In genomic region chr11:118996926-118997626, GRCh38 we compare ENCODE assay signal across 8 cellular contexts. TPM values are rescaled to one million over a fixed set of nuclear protein-coding genes. Genes with fewer than 3 reads are reported as not detected.
A peak's percentile ranks its signal among the peaks of the same experiment; 100 is the strongest.
DNase-seq lines count a peak whose midpoint lies in the region; ATAC-seq, FAIRE-seq and TF ChIP-seq lines count a peak whose summit lies in the region.

No MANE protein-coding gene starts in this region.

- 13% methylated on average over 9 of the region's 22 CpGs for WGBS in HepG2 (ENCODE audit: low lambda C conversion rate)

- H3K4me3 Mint-ChIP-seq in T-helper 1 cell treated with Interleukin-12 subunit alpha and Interleukin-12 subunit beta and Interleukin-4 antibody, amounts not matched to agents 30 μg/mL and 1 μg/mL, for 36 hours = peak overlapping the region; percentile 94

- H3K4me2 ChIP-seq in HepG2 (ENCODE audit: low read depth, low read length) = peak overlapping the region; percentile 92

- FAIRE-seq in GM18507 (lab: Jason Lieb, UNC) (peak; percentile 78), HepG2 (lab: Jason Lieb, UNC) (no peak)

- H3K79me2 ChIP-seq in HepG2 (ENCODE audit: insufficient read depth, low read length) = peaks cover 35% of the 10 kb centered on the region

- BruUV-seq in A673 (replicated peaks; lab: Mats Ljungman, UMichigan) = TSS peak; percentile 49
- TSS peak; percentile 64 for BruUV-seq in HepG2 (replicated peaks; lab: Mats Ljungman, UMichigan)

- H3K4me3 ChIP-seq in A673 (ENCODE audit: low read depth, low read length, poor library complexity, severe bottlenecking) = peak overlapping the region; percentile 79
- H3K4me3 ChIP-seq in HepG2 (replicated peaks in 1 of 3; ENCODE audit: insufficient read depth in 1 of 3, low read depth in 2 of 3, low read length in 3 of 3) = peak overlapping the region; percentile 79 to 91 (median 90)

- POLR2A ChIA-PET in A673 (lab: Charles Lee; ENCODE audit: low non-redundant PET) = no interaction called here
- POLR2A ChIA-PET in HepG2 (lab: Yijun Ruan, JAX) = interaction anchor here (0.6 to 2.8 kb wide), 19 partner anchors 11 to 376 kb away, joined by 3 to 66 read pairs (median 5); partner anchors contain the start of genes BCL9L, DDX6, DPAGT1 and RPS25

- TF ChIP-seq RAD21 in HepG2 (CRISPR knock-in tag; IDR thresholded peaks at IDR 0.05) = no peak

- H3K36me3 ChIP-seq in A673 (ENCODE audit: insufficient read depth, low read length, poor library complexity, severe bottlenecking) (peaks cover 22% of the 10 kb centered on the region), HepG2 (replicated peaks in 1 of 2; ENCODE audit: control insufficient read depth in 1 of 2, insufficient read depth in 2 of 2, low read length in 2 of 2) (peaks cover 5 to 6% of the 10 kb centered on the region in 2 experiments; a peak in 1 of 5 replicates)

- H3K9ac ChIP-seq in HepG2 (ENCODE audit: insufficient read depth, low read depth, low read length) = peak overlapping the region; percentile 68

- H3K9me3 Mint-ChIP-seq in T-helper 1 cell treated with Interleukin-12 subunit alpha and Interleukin-12 subunit beta and Interleukin-4 antibody, amounts not matched to agents 30 μg/mL and 1 μg/mL, for 36 hours = no peaks in the 10 kb centered on the region

- DNase-seq in A673 (ENCODE audit: low spot score) = peak; percentile 71
- DNase-seq in GM18507 (ENCODE audit: extremely low spot score, insufficient read length, low read depth) = peak; percentile 39
- peak; percentile 45 for DNase-seq in central memory CD4-positive, alpha-beta T cell
- DNase-seq in HepG2 (ENCODE audit: low spot score) = peak; percentile 48
- peak; percentile 31 for DNase-seq in stimulated activated naive CD4-positive, alpha-beta T cell treated with Interleukin-2 at 50 U/mL for 16 hours (lab: John Stamatoyannopoulos, UW)

- no peaks in the 10 kb centered on the region for H4K20me1 ChIP-seq in HepG2 (ENCODE audit: insufficient read depth, low read length)

- peak overlapping the region; percentile 67 for H3K27ac ChIP-seq in A673 (ENCODE audit: low read depth, low read length, poor library complexity, severe bottlenecking)
- peak overlapping the region; percentile 49 for H3K27ac ChIP-seq in HepG2 (ENCODE audit: extremely low read length, insufficient read depth, low read length)

- no peak for TF ChIP-seq POLR2A in HepG2 (IDR thresholded peaks at IDR 0.05; ENCODE audit: insufficient read depth in 1 of 2, low read depth in 2 of 2, low read length in 2 of 2)

- H3K4me1 ChIP-seq in A673 (ENCODE audit: insufficient read depth, low read length, poor library complexity, severe bottlenecking) = peaks cover 14% of the 10 kb centered on the region
- peaks cover 42% of the 10 kb centered on the region for H3K4me1 ChIP-seq in HepG2 (ENCODE audit: insufficient read depth, low read length)

- no peaks in the 10 kb centered on the region for H3K27me3 Mint-ChIP-seq in T-helper 1 cell treated with Interleukin-12 subunit alpha and Interleukin-12 subunit beta and Interleukin-4 antibody, amounts not matched to agents 30 μg/mL and 1 μg/mL, for 36 hours (ENCODE audit: low read depth)

- TF ChIP-seq EP300 in HepG2 (IDR thresholded peaks at IDR 0.05; ENCODE audit: low read depth in 2 of 2, low read length in 2 of 2) (no peak), HepG2 (CRISPR knock-in tag; IDR thresholded peaks at IDR 0.05; ENCODE audit: borderline replicate concordance) (no peak)

- TF ChIP-seq CTCF in A673 (conservative IDR thresholded peaks at IDR 0.05; ENCODE audit: low read depth, low read length) (peak; percentile 41; the same call in 1 of the 2 replicates), HepG2 (CRISPR knock-in tag; IDR thresholded peaks at IDR 0.05) (no peak)

- H3K9me3 ChIP-seq in A673 (ENCODE audit: low read depth, low read length, poor library complexity, severe bottlenecking) (no peaks in the 10 kb centered on the region), HepG2 (ENCODE audit: low read length) (no peaks in the 10 kb centered on the region)

- in situ Hi-C loops in HepG2 (cut with HindIII; ENCODE audit: extremely low pct_ligation_motif_present, low pct_unique_long_range_greater_than_20kb) = no loop called here

- ATAC-seq in HG03342 (IDR thresholded peaks at IDR 0.05; ENCODE audit: unreplicated experiment) = peak; percentile 48
- peak; percentile 56 for ATAC-seq in HepG2
- ATAC-seq in GM18519 (IDR thresholded peaks at IDR 0.05; ENCODE audit: low FRiP score, unreplicated experiment) = no peak

- intact Hi-C loops in A673 (cut with micrococcal nuclease; ENCODE audit: unreplicated experiment) = no loop called here
- intact Hi-C loops in HepG2 (cut with micrococcal nuclease; ENCODE audit: unreplicated experiment) = no loop called here

- CTCF ChIA-PET in A673 (lab: Charles Lee) (interaction anchor here (0.6 kb wide), 1 partner anchor 390 kb away, joined by 5 read pairs; no protein-coding TSS in a partner anchor), HepG2 (lab: Yijun Ruan, JAX; ENCODE audit: low intra/inter-chr PET ratio, low total read pairs) (interaction anchor here (1.4 kb wide), 1 partner anchor 34 kb away, joined by 4 read pairs; the partner anchor contains the start of gene SLC37A4)

- H3K4me1 Mint-ChIP-seq in T-helper 1 cell treated with Interleukin-12 subunit alpha and Interleukin-12 subunit beta and Interleukin-4 antibody, amounts not matched to agents 30 μg/mL and 1 μg/mL, for 36 hours (ENCODE audit: low read depth) = peaks cover 27% of the 10 kb centered on the region

- H3K27me3 ChIP-seq in A673 (replicated peaks; ENCODE audit: insufficient read depth, low read depth, low read length, poor library complexity) (no peaks in the 10 kb centered on the region), HepG2 (ENCODE audit: control insufficient read depth in 1 of 2, insufficient read depth in 2 of 2, low read length in 2 of 2) (no peaks in the 10 kb centered on the region; a peak in 1 of 5 replicates)

- H2AFZ ChIP-seq in HepG2 (ENCODE audit: low read length) = peak overlapping the region; percentile 55

- peaks cover 20% of the 10 kb centered on the region for H3K36me3 Mint-ChIP-seq in T-helper 1 cell treated with Interleukin-12 subunit alpha and Interleukin-12 subunit beta and Interleukin-4 antibody, amounts not matched to agents 30 μg/mL and 1 μg/mL, for 36 hours (ENCODE audit: low read depth)

- H3K27ac Mint-ChIP-seq in T-helper 1 cell treated with Interleukin-12 subunit alpha and Interleukin-12 subunit beta and Interleukin-4 antibody, amounts not matched to agents 30 μg/mL and 1 μg/mL, for 36 hours = peak overlapping the region; percentile 97

RNA-seq across cellular contexts. Expression of gene CENATAC, which starts 0.9 kb away (rescaled TPM):
- total RNA-seq in A673 (2021) = 56.7 and 57.4 TPM in 2 replicates
- 9.2 and 25.0 TPM in 2 replicates for total RNA-seq in HepG2 (2016; rRNA removed; fragmentation: Illumina TruSeq; extraction: Trizol)
- total RNA-seq in HepG2 (2016; cell fraction: cytosol; rRNA removed; fragmentation: Illumina TruSeq; extraction: Trizol; ENCODE audit: low read depth) = 2.9 and 5.0 TPM in 2 replicates
- 10.8 and 23.9 TPM in 2 replicates for total RNA-seq in HepG2 (2016; cell fraction: insoluble cytoplasmic fraction; rRNA removed; fragmentation: Illumina TruSeq; extraction: Trizol)
- 5.4 and 7.4 TPM in 2 replicates for total RNA-seq in HepG2 (2016; cell fraction: membrane; rRNA removed; fragmentation: Illumina TruSeq; extraction: Trizol)
- 39.0 and 46.3 TPM in 2 replicates for total RNA-seq in HepG2 (2016; cell fraction: nucleus; rRNA removed; fragmentation: Illumina TruSeq; extraction: Trizol)
- 19.8 and 21.7 TPM in 2 replicates for polyA plus RNA-seq in HepG2 (2011; rRNA removed)
- polyA plus RNA-seq in HepG2 (2011; cell fraction: cytosol; rRNA removed) = 3.7 and 4.9 TPM in 2 replicates
- 56.4 and 56.7 TPM in 2 replicates for polyA plus RNA-seq in HepG2 (2011; cell fraction: nucleus; rRNA removed)
- 9.2 and 11.5 TPM in 2 replicates for polyA plus RNA-seq in HepG2 (2012)
- polyA plus RNA-seq in HepG2 (2016; cell fraction: cytosol; fragmentation: Illumina TruSeq; extraction: Trizol; ENCODE audit: low read depth) = 3.9 and 4.7 TPM in 2 replicates
- 10.1 and 11.5 TPM in 2 replicates for polyA plus RNA-seq in HepG2 (2016; cell fraction: insoluble cytoplasmic fraction; fragmentation: Illumina TruSeq; extraction: Trizol; ENCODE audit: low read depth)
- 4.1 and 4.4 TPM in 2 replicates for polyA plus RNA-seq in HepG2 (2016; cell fraction: membrane; fragmentation: Illumina TruSeq; extraction: Trizol; ENCODE audit: low read depth)
- 100 and 110 TPM in 2 replicates for polyA plus RNA-seq in HepG2 (2016; cell fraction: nucleus; fragmentation: Illumina TruSeq; extraction: Trizol; ENCODE audit: insufficient read depth, low read depth)
- polyA minus RNA-seq in HepG2 (2011; rRNA and poly(A)+ RNA removed; ENCODE audit: low replicate concordance) = 11.3 and 25.0 TPM in 2 replicates
- 4.2 and 4.6 TPM in 2 replicates for polyA minus RNA-seq in HepG2 (2011; cell fraction: cytosol; rRNA and poly(A)+ RNA removed)
- polyA minus RNA-seq in HepG2 (2011; cell fraction: nucleus; rRNA and poly(A)+ RNA removed) = 45.4 and 51.7 TPM in 2 replicates

RNA-seq across cellular contexts. Expression of gene RPS25, which starts 21.1 kb away (rescaled TPM):
- 1,091 and 1,176 TPM in 2 replicates for total RNA-seq in A673 (2021)
- total RNA-seq in HepG2 (2016; rRNA removed; fragmentation: Illumina TruSeq; extraction: Trizol) = 1,415 and 1,643 TPM in 2 replicates
- 2,275 and 2,513 TPM in 2 replicates for total RNA-seq in HepG2 (2016; cell fraction: cytosol; rRNA removed; fragmentation: Illumina TruSeq; extraction: Trizol; ENCODE audit: low read depth)
- total RNA-seq in HepG2 (2016; cell fraction: insoluble cytoplasmic fraction; rRNA removed; fragmentation: Illumina TruSeq; extraction: Trizol) = 1,435 and 1,680 TPM in 2 replicates
- total RNA-seq in HepG2 (2016; cell fraction: membrane; rRNA removed; fragmentation: Illumina TruSeq; extraction: Trizol) = 3,410 and 3,458 TPM in 2 replicates
- total RNA-seq in HepG2 (2016; cell fraction: nucleus; rRNA removed; fragmentation: Illumina TruSeq; extraction: Trizol) = 502 and 555 TPM in 2 replicates
- polyA plus RNA-seq in HepG2 (2011; rRNA removed) = 647 and 839 TPM in 2 replicates
- polyA plus RNA-seq in HepG2 (2011; cell fraction: cytosol; rRNA removed) = 1,228 and 1,764 TPM in 2 replicates
- polyA plus RNA-seq in HepG2 (2011; cell fraction: nucleus; rRNA removed) = 458 and 672 TPM in 2 replicates
- 1,615 and 1,935 TPM in 2 replicates for polyA plus RNA-seq in HepG2 (2012)
- 2,641 and 2,732 TPM in 2 replicates for polyA plus RNA-seq in HepG2 (2016; cell fraction: cytosol; fragmentation: Illumina TruSeq; extraction: Trizol; ENCODE audit: low read depth)
- polyA plus RNA-seq in HepG2 (2016; cell fraction: insoluble cytoplasmic fraction; fragmentation: Illumina TruSeq; extraction: Trizol; ENCODE audit: low read depth) = 1,500 and 1,585 TPM in 2 replicates
- 3,047 and 3,101 TPM in 2 replicates for polyA plus RNA-seq in HepG2 (2016; cell fraction: membrane; fragmentation: Illumina TruSeq; extraction: Trizol; ENCODE audit: low read depth)
- polyA plus RNA-seq in HepG2 (2016; cell fraction: nucleus; fragmentation: Illumina TruSeq; extraction: Trizol; ENCODE audit: insufficient read depth, low read depth) = 848 and 904 TPM in 2 replicates
- 34.5 and 58.3 TPM in 2 replicates for polyA minus RNA-seq in HepG2 (2011; rRNA and poly(A)+ RNA removed; ENCODE audit: low replicate concordance)
- polyA minus RNA-seq in HepG2 (2011; cell fraction: cytosol; rRNA and poly(A)+ RNA removed) = 501 and 613 TPM in 2 replicates
- polyA minus RNA-seq in HepG2 (2011; cell fraction: nucleus; rRNA and poly(A)+ RNA removed) = 93.2 and 132 TPM in 2 replicates

RNA-seq across cellular contexts. Expression of gene TRAPPC4, which starts 21.5 kb away (rescaled TPM):
- 73.0 and 81.2 TPM in 2 replicates for total RNA-seq in A673 (2021)
- total RNA-seq in HepG2 (2016; rRNA removed; fragmentation: Illumina TruSeq; extraction: Trizol) = 97.4 and 124 TPM in 2 replicates
- 27.9 and 36.4 TPM in 2 replicates for total RNA-seq in HepG2 (2016; cell fraction: cytosol; rRNA removed; fragmentation: Illumina TruSeq; extraction: Trizol; ENCODE audit: low read depth)
- total RNA-seq in HepG2 (2016; cell fraction: insoluble cytoplasmic fraction; rRNA removed; fragmentation: Illumina TruSeq; extraction: Trizol) = 97.4 and 132 TPM in 2 replicates
- 40.9 and 41.3 TPM in 2 replicates for total RNA-seq in HepG2 (2016; cell fraction: membrane; rRNA removed; fragmentation: Illumina TruSeq; extraction: Trizol)
- total RNA-seq in HepG2 (2016; cell fraction: nucleus; rRNA removed; fragmentation: Illumina TruSeq; extraction: Trizol) = 40.3 and 49.2 TPM in 2 replicates
- polyA plus RNA-seq in HepG2 (2011; rRNA removed) = 126 and 140 TPM in 2 replicates
- 244 TPM in 2 replicates for polyA plus RNA-seq in HepG2 (2011; cell fraction: cytosol; rRNA removed)
- polyA plus RNA-seq in HepG2 (2011; cell fraction: nucleus; rRNA removed) = 66.5 and 86.6 TPM in 2 replicates
- polyA plus RNA-seq in HepG2 (2012) = 79.9 and 87.7 TPM in 2 replicates
- 27.4 and 30.8 TPM in 2 replicates for polyA plus RNA-seq in HepG2 (2016; cell fraction: cytosol; fragmentation: Illumina TruSeq; extraction: Trizol; ENCODE audit: low read depth)
- polyA plus RNA-seq in HepG2 (2016; cell fraction: insoluble cytoplasmic fraction; fragmentation: Illumina TruSeq; extraction: Trizol; ENCODE audit: low read depth) = 119 and 128 TPM in 2 replicates
- 27.5 and 28.4 TPM in 2 replicates for polyA plus RNA-seq in HepG2 (2016; cell fraction: membrane; fragmentation: Illumina TruSeq; extraction: Trizol; ENCODE audit: low read depth)
- 50.7 and 55.6 TPM in 2 replicates for polyA plus RNA-seq in HepG2 (2016; cell fraction: nucleus; fragmentation: Illumina TruSeq; extraction: Trizol; ENCODE audit: insufficient read depth, low read depth)
- polyA minus RNA-seq in HepG2 (2011; rRNA and poly(A)+ RNA removed; ENCODE audit: low replicate concordance) = 109 and 163 TPM in 2 replicates
- 24.4 and 30.3 TPM in 2 replicates for polyA minus RNA-seq in HepG2 (2011; cell fraction: cytosol; rRNA and poly(A)+ RNA removed)
- 36.2 and 46.1 TPM in 2 replicates for polyA minus RNA-seq in HepG2 (2011; cell fraction: nucleus; rRNA and poly(A)+ RNA removed)

RNA-seq across cellular contexts. Expression of gene FOXR1, which starts 25.5 kb away (rescaled TPM):
- total RNA-seq in A673 (2021) = not detected in 2 replicates
- not detected in 2 replicates for total RNA-seq in HepG2 (2016; rRNA removed; fragmentation: Illumina TruSeq; extraction: Trizol)
- total RNA-seq in HepG2 (2016; cell fraction: cytosol; rRNA removed; fragmentation: Illumina TruSeq; extraction: Trizol; ENCODE audit: low read depth) = not detected in 2 replicates
- total RNA-seq in HepG2 (2016; cell fraction: insoluble cytoplasmic fraction; rRNA removed; fragmentation: Illumina TruSeq; extraction: Trizol) = not detected in 2 replicates
- not detected in 2 replicates for total RNA-seq in HepG2 (2016; cell fraction: membrane; rRNA removed; fragmentation: Illumina TruSeq; extraction: Trizol)
- total RNA-seq in HepG2 (2016; cell fraction: nucleus; rRNA removed; fragmentation: Illumina TruSeq; extraction: Trizol) = not detected in 2 replicates
- not detected in 2 replicates for polyA plus RNA-seq in HepG2 (2011; rRNA removed)
- polyA plus RNA-seq in HepG2 (2011; cell fraction: cytosol; rRNA removed) = not detected in 2 replicates
- not detected in 2 replicates for polyA plus RNA-seq in HepG2 (2011; cell fraction: nucleus; rRNA removed)
- polyA plus RNA-seq in HepG2 (2012) = not detected in 2 replicates
- not detected in 2 replicates for polyA plus RNA-seq in HepG2 (2016; cell fraction: cytosol; fragmentation: Illumina TruSeq; extraction: Trizol; ENCODE audit: low read depth)
- polyA plus RNA-seq in HepG2 (2016; cell fraction: insoluble cytoplasmic fraction; fragmentation: Illumina TruSeq; extraction: Trizol; ENCODE audit: low read depth) = not detected in 2 replicates
- not detected in 2 replicates for polyA plus RNA-seq in HepG2 (2016; cell fraction: membrane; fragmentation: Illumina TruSeq; extraction: Trizol; ENCODE audit: low read depth)
- not detected in 2 replicates for polyA plus RNA-seq in HepG2 (2016; cell fraction: nucleus; fragmentation: Illumina TruSeq; extraction: Trizol; ENCODE audit: insufficient read depth, low read depth)
- not detected in 2 replicates for polyA minus RNA-seq in HepG2 (2011; rRNA and poly(A)+ RNA removed; ENCODE audit: low replicate concordance)
- not detected in 2 replicates for polyA minus RNA-seq in HepG2 (2011; cell fraction: cytosol; rRNA and poly(A)+ RNA removed)
- polyA minus RNA-seq in HepG2 (2011; cell fraction: nucleus; rRNA and poly(A)+ RNA removed) = not detected in 2 replicates

RNA-seq across cellular contexts. Expression of gene SLC37A4, which starts 33.6 kb away (rescaled TPM):
- total RNA-seq in A673 (2021) = 49.3 and 54.6 TPM in 2 replicates
- total RNA-seq in HepG2 (2016; rRNA removed; fragmentation: Illumina TruSeq; extraction: Trizol) = 25.6 and 43.0 TPM in 2 replicates
- total RNA-seq in HepG2 (2016; cell fraction: cytosol; rRNA removed; fragmentation: Illumina TruSeq; extraction: Trizol; ENCODE audit: low read depth) = 12.3 and 13.2 TPM in 2 replicates
- total RNA-seq in HepG2 (2016; cell fraction: insoluble cytoplasmic fraction; rRNA removed; fragmentation: Illumina TruSeq; extraction: Trizol) = 30.8 and 42.1 TPM in 2 replicates
- total RNA-seq in HepG2 (2016; cell fraction: membrane; rRNA removed; fragmentation: Illumina TruSeq; extraction: Trizol) = 25.9 and 31.5 TPM in 2 replicates
- 34.0 and 45.3 TPM in 2 replicates for total RNA-seq in HepG2 (2016; cell fraction: nucleus; rRNA removed; fragmentation: Illumina TruSeq; extraction: Trizol)
- polyA plus RNA-seq in HepG2 (2011; rRNA removed) = 56.1 and 59.7 TPM in 2 replicates
- 60.5 and 69.7 TPM in 2 replicates for polyA plus RNA-seq in HepG2 (2011; cell fraction: cytosol; rRNA removed)
- polyA plus RNA-seq in HepG2 (2011; cell fraction: nucleus; rRNA removed) = 154 and 157 TPM in 2 replicates
- polyA plus RNA-seq in HepG2 (2012) = 34.0 and 42.6 TPM in 2 replicates
- polyA plus RNA-seq in HepG2 (2016; cell fraction: cytosol; fragmentation: Illumina TruSeq; extraction: Trizol; ENCODE audit: low read depth) = 13.6 and 16.7 TPM in 2 replicates
- 28.9 and 31.0 TPM in 2 replicates for polyA plus RNA-seq in HepG2 (2016; cell fraction: insoluble cytoplasmic fraction; fragmentation: Illumina TruSeq; extraction: Trizol; ENCODE audit: low read depth)
- polyA plus RNA-seq in HepG2 (2016; cell fraction: membrane; fragmentation: Illumina TruSeq; extraction: Trizol; ENCODE audit: low read depth) = 25.0 and 29.4 TPM in 2 replicates
- 73.9 and 77.2 TPM in 2 replicates for polyA plus RNA-seq in HepG2 (2016; cell fraction: nucleus; fragmentation: Illumina TruSeq; extraction: Trizol; ENCODE audit: insufficient read depth, low read depth)
- 44.4 and 130 TPM in 2 replicates for polyA minus RNA-seq in HepG2 (2011; rRNA and poly(A)+ RNA removed; ENCODE audit: low replicate concordance)
- 25.6 and 27.3 TPM in 2 replicates for polyA minus RNA-seq in HepG2 (2011; cell fraction: cytosol; rRNA and poly(A)+ RNA removed)
- 34.5 and 38.3 TPM in 2 replicates for polyA minus RNA-seq in HepG2 (2011; cell fraction: nucleus; rRNA and poly(A)+ RNA removed)
